19 cellular contexts compared by ENCODE assay signal in the genomic region with DNA sequence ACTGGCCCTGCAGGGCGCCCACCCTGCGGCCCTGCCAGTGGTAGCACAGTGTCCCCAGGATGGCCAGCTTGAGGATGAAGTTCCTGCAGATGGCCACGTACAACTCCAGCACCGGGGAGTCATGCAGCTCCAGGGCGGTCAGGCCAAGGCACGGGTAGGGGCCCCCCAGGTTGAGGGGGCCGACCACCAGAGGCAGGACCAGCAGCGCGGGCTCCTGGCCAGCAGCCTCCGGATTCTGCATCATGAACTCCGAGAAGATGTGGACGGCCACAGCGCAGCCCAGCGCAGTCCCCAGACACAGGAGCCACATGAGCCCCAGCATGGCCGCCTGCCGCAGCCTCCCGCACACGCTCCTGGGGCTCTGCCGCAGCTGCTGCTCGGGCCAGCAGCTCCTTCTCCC.
"Had no signal": no experiment of that assay in that cellular context is flagged by ENCODE, and none has a peak within 500 bp of the region (broad histone marks: within the 10 kb centered on the region; RNA-seq: fewer than 3 reads in every experiment).

No MANE protein-coding gene starts in this region.

- H3K27ac ChIP-seq: HL-60, KMS-11, SJSA1, SK-N-MC had no signal

- DNase-seq: IMR-90, MM.1S, NCI-H1092 treated with DMSO at 0.1 percent for 48 hours, NCI-H146, NCI-H1694 treated with DMSO at 0.1 percent for 48 hours, NCI-H1930, NCI-H2081, NCI-H2107, NCI-H2227 treated with DMSO at 0.1 percent for 48 hours, NCI-H524, NCI-H774, Right ventricle myocardium superior, SIG-M5, T-helper 1 cell had no signal

- H3K4me3 ChIP-seq: SJSA1, SK-N-MC had no signal

- FAIRE-seq: RCC 7860 had no signal

- H3K36me3 ChIP-seq: SJSA1 had no signal

- H3K4me2 ChIP-seq: KMS-11 had no signal

- H3K9me3 ChIP-seq: SJSA1 had no signal

- H3K9ac ChIP-seq: KMS-11 had no signal
